12 cellular contexts compared by ENCODE assay signal in the genomic region with DNA sequence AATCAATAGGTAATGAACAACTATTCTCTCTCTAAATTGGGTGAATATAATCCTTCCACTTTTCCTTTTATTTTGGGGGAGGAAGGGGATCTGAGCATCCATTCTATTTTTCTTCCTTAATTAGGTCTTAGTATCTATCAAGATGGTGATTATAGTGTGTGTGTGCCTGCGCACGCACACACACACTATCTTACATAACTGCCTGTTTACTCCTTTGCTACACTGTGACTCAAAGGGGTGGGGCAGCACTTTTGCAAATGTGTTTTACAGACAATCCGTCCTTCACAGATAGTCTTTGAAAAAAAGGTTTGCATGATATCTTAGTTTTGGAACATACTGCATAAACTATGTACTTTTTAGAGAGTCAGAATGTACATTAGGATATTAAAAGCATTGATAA.
A peak's percentile ranks its signal among the peaks of the same experiment; 100 is the strongest.
DNase-seq lines count a peak whose midpoint lies in the region; ATAC-seq, FAIRE-seq and TF ChIP-seq lines count a peak whose summit lies in the region.
"Had no signal": no experiment of that assay in that cellular context is flagged by ENCODE, and none has a peak within 500 bp of the region (broad histone marks: within the 10 kb centered on the region; RNA-seq: fewer than 3 reads in every experiment).

No MANE protein-coding gene starts in this region.

- H3K4me3 ChIP-seq in fibroblast of pulmonary artery (replicated peaks; ENCODE audit: low read depth, low read length) (no peak overlapping the region), small intestine (ENCODE audit: low read depth in 1 of 2, low read length in 2 of 2) (no peak overlapping the region)
- H3K4me3 ChIP-seq: upper lobe of left lung had no signal

- ATAC-seq in activated CD4-positive, alpha-beta T cell treated with anti-CD3 and anti-CD28 coated beads for 36 hours: no peak
- no peak for ATAC-seq in GM21717 (IDR thresholded peaks at IDR 0.05; ENCODE audit: unreplicated experiment)
- ATAC-seq: HCT116 had no signal

- H3K36me3 ChIP-seq in small intestine (ENCODE audit: control insufficient read depth in 2 of 2, insufficient read depth in 2 of 2, low read length in 2 of 2): no peaks in the 10 kb centered on the region

- FAIRE-seq in small intestine (lab: Jason Lieb, UNC): no peak

- no peaks in the 10 kb centered on the region for H3K9me3 Mint-ChIP-seq in activated CD4-positive, alpha-beta T cell treated with anti-CD3 and anti-CD28 coated beads, Interleukin-2, amount 10 ng/mL, durations not matched to agents 7 days and 5 days
- no peaks in the 10 kb centered on the region for H3K9me3 Mint-ChIP-seq in activated CD4-positive, alpha-beta T cell treated with anti-CD3 and anti-CD28 coated beads for 36 hours (ENCODE audit: low read depth)

- H3K9me3 ChIP-seq in small intestine (ENCODE audit: control insufficient read depth, low read depth): no peaks in the 10 kb centered on the region
- H3K9me3 ChIP-seq: upper lobe of left lung had no signal

- POLR2A ChIA-PET in activated CD4-positive, alpha-beta T cell treated with anti-CD3 and anti-CD28 coated beads, Interleukin-2, amount 10 ng/mL, durations not matched to agents 7 days and 5 days (lab: Charles Lee): no interaction called here
- POLR2A ChIA-PET in activated CD4-positive, alpha-beta T cell treated with anti-CD3 and anti-CD28 coated beads for 36 hours (lab: Charles Lee): no interaction called here

- H3K4me1 Mint-ChIP-seq in activated CD4-positive, alpha-beta T cell treated with anti-CD3 and anti-CD28 coated beads, Interleukin-2, amount 10 ng/mL, durations not matched to agents 7 days and 5 days: peaks cover 14% of the 10 kb centered on the region
- peaks cover 2% of the 10 kb centered on the region for H3K4me1 Mint-ChIP-seq in activated CD4-positive, alpha-beta T cell treated with anti-CD3 and anti-CD28 coated beads for 36 hours

- H3K4me1 ChIP-seq in small intestine (ENCODE audit: control insufficient read depth in 2 of 2, insufficient read depth in 1 of 2, low read depth in 1 of 2, low read length in 1 of 2): no peaks in the 10 kb centered on the region

- no peak overlapping the region for H3K4me3 Mint-ChIP-seq in activated CD4-positive, alpha-beta T cell treated with anti-CD3 and anti-CD28 coated beads, Interleukin-2, amount 10 ng/mL, durations not matched to agents 7 days and 5 days
- no peak overlapping the region for H3K4me3 Mint-ChIP-seq in activated CD4-positive, alpha-beta T cell treated with anti-CD3 and anti-CD28 coated beads for 36 hours

- peak overlapping the region; percentile 17 for H3K27ac Mint-ChIP-seq in activated CD4-positive, alpha-beta T cell treated with anti-CD3 and anti-CD28 coated beads, Interleukin-2, amount 10 ng/mL, durations not matched to agents 7 days and 5 days
- H3K27ac Mint-ChIP-seq in activated CD4-positive, alpha-beta T cell treated with anti-CD3 and anti-CD28 coated beads for 36 hours: no peak overlapping the region

- H3K27me3 Mint-ChIP-seq in activated CD4-positive, alpha-beta T cell treated with anti-CD3 and anti-CD28 coated beads, Interleukin-2, amount 10 ng/mL, durations not matched to agents 7 days and 5 days: no peaks in the 10 kb centered on the region
- H3K27me3 Mint-ChIP-seq in activated CD4-positive, alpha-beta T cell treated with anti-CD3 and anti-CD28 coated beads for 36 hours: no peaks in the 10 kb centered on the region

- H3K27ac ChIP-seq in small intestine (ENCODE audit: low read depth in 1 of 2, low read length in 1 of 2): no peak overlapping the region

- intact Hi-C loops in activated CD4-positive, alpha-beta T cell treated with anti-CD3 and anti-CD28 coated beads for 36 hours (cut with DNase I, micrococcal nuclease): no loop called here

- peaks cover 5% of the 10 kb centered on the region for H3K36me3 Mint-ChIP-seq in activated CD4-positive, alpha-beta T cell treated with anti-CD3 and anti-CD28 coated beads, Interleukin-2, amount 10 ng/mL, durations not matched to agents 7 days and 5 days (ENCODE audit: low read depth)
- peaks cover 4% of the 10 kb centered on the region for H3K36me3 Mint-ChIP-seq in activated CD4-positive, alpha-beta T cell treated with anti-CD3 and anti-CD28 coated beads for 36 hours (ENCODE audit: low read depth)

- WGBS in small intestine, 3 donors: 75 to 83% (median 75%) methylated on average over 3 of the region's 3 CpGs

- TF ChIP-seq CTCF in fibroblast of pulmonary artery (IDR thresholded peaks at IDR 0.05; ENCODE audit: low read length, missing control alignments): no peak

- H3K27me3 ChIP-seq in small intestine (ENCODE audit: control insufficient read depth in 2 of 2, insufficient read depth in 2 of 2, low read length in 2 of 2): no peaks in the 10 kb centered on the region
- H3K27me3 ChIP-seq: upper lobe of left lung had no signal

- peak; percentile 19 for DNase-seq in activated CD4-positive, alpha-beta T cell treated with anti-CD3 and anti-CD28 coated beads, Interleukin-2, amount 10 ng/mL, durations not matched to agents 7 days and 5 days
- DNase-seq in activated CD4-positive, alpha-beta T cell treated with anti-CD3 and anti-CD28 coated beads for 36 hours: no peak
- DNase-seq in NCI-H69 (lab: John Stamatoyannopoulos, UW): peak; percentile 18
- peak; percentile 74 for DNase-seq in fibroblast of pulmonary artery (ENCODE audit: low read depth)
- DNase-seq in small intestine: peak; percentile 4
- no peak for DNase-seq in activated gamma-delta T cell treated with Interleukin-2 at 50 U/mL for 16 hours
- no peak for DNase-seq in GF-D8 (lab: John Stamatoyannopoulos, UW)
- DNase-seq: aorta, NCI-H526 treated with DMSO at 0.1 percent for 48 hours had no signal

- CTCF ChIA-PET in activated CD4-positive, alpha-beta T cell treated with anti-CD3 and anti-CD28 coated beads, Interleukin-2, amount 10 ng/mL, durations not matched to agents 7 days and 5 days (lab: Charles Lee): interaction anchor here (0.9 to 1.2 kb wide), 2 partner anchors 12 to 280 kb away, joined by 3 read pairs; no protein-coding TSS in a partner anchor
- CTCF ChIA-PET in activated CD4-positive, alpha-beta T cell treated with anti-CD3 and anti-CD28 coated beads for 36 hours (lab: Charles Lee): no interaction called here

Comparison
In these comparisons a context has a peak if more than half of its experiments do, and no peak if none do; other contexts are left out.
1. DNase-seq: peak in activated CD4-positive, alpha-beta T cell treated with anti-CD3 and anti-CD28 coated beads, Interleukin-2, amount 10 ng/mL, durations not matched to agents 7 days and 5 days (single experiment), NCI-H69 (single experiment), fibroblast of pulmonary artery (single experiment) and small intestine (single experiment); none in activated CD4-positive, alpha-beta T cell treated with anti-CD3 and anti-CD28 coated beads for 36 hours (single experiment), activated gamma-delta T cell treated with Interleukin-2 at 50 U/mL for 16 hours (single experiment) and GF-D8 (single experiment).